Comparison of ENCODE assay signal across 2 cellular contexts in the genomic region with DNA sequence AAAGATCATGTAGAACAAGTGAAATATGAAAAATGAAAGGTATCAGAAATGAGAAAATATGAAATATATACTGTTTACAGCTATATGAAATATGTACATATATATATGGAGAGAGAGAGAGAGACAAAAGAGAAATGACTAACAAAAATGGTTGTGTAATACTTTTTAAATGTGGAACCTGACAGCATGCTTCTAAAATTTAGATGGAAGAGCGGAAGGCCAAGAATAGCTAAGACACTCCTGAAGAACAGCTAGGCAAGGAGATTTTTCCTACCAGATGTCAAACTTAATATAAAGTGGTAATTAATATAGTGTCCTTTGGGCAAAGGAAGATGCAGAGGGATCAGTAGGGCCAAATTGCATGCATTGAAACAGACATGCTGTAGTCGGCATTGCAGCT.
TF ChIP-seq lines count a peak whose summit lies in the region.

No MANE protein-coding gene starts in this region.

TF ChIP-seq in IMR-90, 13 proteins besides CTCF, POLR2A, EP300 and RAD21:
- peak; percentile 38; the same call in 1 of the 2 replicates for TF ChIP-seq CEBPB (IDR thresholded peaks at IDR 0.05; ENCODE audit: low read depth, low read length)
- no peak for TF ChIP-seq NFE2L2 (IDR thresholded peaks at IDR 0.05; ENCODE audit: low read depth, low read length)

TF ChIP-seq in HepG2, 621 proteins besides CTCF, POLR2A, EP300 and RAD21:
- no peak for TF ChIP-seq ZNF451 (CRISPR knock-in tag; IDR thresholded peaks at IDR 0.05)
- TF ChIP-seq TEAD3 (CRISPR knock-in tag; optimal IDR thresholded peaks at IDR 0.05; ENCODE audit: borderline replicate concordance), result no peak
- no peak for TF ChIP-seq NCOA5 (CRISPR knock-in tag; IDR thresholded peaks at IDR 0.05)
- TF ChIP-seq, protein P1, sequence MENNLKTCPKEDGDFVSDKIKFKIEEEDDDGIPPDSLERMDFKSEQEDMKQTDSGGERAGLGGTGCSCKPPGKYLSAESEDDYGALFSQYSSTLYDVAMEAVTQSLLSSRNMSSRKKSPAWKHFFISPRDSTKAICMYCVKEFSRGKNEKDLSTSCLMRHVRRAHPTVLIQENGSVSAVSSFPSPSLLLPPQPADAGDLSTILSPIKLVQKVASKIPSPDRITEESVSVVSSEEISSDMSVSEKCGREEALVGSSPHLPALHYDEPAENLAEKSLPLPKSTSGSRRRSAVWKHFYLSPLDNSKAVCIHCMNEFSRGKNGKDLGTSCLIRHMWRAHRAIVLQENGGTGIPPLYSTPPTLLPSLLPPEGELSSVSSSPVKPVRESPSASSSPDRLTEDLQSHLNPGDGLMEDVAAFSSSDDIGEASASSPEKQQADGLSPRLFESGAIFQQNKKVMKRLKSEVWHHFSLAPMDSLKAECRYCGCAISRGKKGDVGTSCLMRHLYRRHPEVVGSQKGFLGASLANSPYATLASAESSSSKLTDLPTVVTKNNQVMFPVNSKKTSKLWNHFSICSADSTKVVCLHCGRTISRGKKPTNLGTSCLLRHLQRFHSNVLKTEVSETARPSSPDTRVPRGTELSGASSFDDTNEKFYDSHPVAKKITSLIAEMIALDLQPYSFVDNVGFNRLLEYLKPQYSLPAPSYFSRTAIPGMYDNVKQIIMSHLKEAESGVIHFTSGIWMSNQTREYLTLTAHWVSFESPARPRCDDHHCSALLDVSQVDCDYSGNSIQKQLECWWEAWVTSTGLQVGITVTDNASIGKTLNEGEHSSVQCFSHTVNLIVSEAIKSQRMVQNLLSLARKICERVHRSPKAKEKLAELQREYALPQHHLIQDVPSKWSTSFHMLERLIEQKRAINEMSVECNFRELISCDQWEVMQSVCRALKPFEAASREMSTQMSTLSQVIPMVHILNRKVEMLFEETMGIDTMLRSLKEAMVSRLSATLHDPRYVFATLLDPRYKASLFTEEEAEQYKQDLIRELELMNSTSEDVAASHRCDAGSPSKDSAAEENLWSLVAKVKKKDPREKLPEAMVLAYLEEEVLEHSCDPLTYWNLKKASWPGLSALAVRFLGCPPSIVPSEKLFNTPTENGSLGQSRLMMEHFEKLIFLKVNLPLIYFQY (CRISPR knock-in tag; IDR thresholded peaks at IDR 0.05; ENCODE audit: borderline replicate concordance), result no peak
- TF ChIP-seq, protein P2, sequence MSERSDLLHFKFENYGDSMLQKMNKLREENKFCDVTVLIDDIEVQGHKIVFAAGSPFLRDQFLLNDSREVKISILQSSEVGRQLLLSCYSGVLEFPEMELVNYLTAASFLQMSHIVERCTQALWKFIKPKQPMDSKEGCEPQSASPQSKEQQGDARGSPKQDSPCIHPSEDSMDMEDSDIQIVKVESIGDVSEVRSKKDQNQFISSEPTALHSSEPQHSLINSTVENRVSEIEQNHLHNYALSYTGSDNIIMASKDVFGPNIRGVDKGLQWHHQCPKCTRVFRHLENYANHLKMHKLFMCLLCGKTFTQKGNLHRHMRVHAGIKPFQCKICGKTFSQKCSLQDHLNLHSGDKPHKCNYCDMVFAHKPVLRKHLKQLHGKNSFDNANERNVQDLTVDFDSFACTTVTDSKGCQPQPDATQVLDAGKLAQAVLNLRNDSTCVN (CRISPR knock-in tag; IDR thresholded peaks at IDR 0.05; ENCODE audit: borderline replicate concordance), result no peak
- no peak for TF ChIP-seq ZNF816 (CRISPR knock-in tag; IDR thresholded peaks at IDR 0.05; ENCODE audit: borderline replicate concordance)
- no peak for TF ChIP-seq MBNL3 (CRISPR knock-in tag; conservative IDR thresholded peaks at IDR 0.05)
- TF ChIP-seq ZNF768 (CRISPR knock-in tag; IDR thresholded peaks at IDR 0.05), result no peak
- no peak for TF ChIP-seq SNAPC2 (CRISPR knock-in tag; IDR thresholded peaks at IDR 0.05)
- TF ChIP-seq ZNF317 (CRISPR knock-in tag; IDR thresholded peaks at IDR 0.05), result no peak
- TF ChIP-seq GTF3A (CRISPR knock-in tag; conservative IDR thresholded peaks at IDR 0.05), result no peak
TF ChIP-seq in HepG2: peak in this region for 0.
